ENCODE assay signal across 8 cellular contexts in the genomic region with DNA sequence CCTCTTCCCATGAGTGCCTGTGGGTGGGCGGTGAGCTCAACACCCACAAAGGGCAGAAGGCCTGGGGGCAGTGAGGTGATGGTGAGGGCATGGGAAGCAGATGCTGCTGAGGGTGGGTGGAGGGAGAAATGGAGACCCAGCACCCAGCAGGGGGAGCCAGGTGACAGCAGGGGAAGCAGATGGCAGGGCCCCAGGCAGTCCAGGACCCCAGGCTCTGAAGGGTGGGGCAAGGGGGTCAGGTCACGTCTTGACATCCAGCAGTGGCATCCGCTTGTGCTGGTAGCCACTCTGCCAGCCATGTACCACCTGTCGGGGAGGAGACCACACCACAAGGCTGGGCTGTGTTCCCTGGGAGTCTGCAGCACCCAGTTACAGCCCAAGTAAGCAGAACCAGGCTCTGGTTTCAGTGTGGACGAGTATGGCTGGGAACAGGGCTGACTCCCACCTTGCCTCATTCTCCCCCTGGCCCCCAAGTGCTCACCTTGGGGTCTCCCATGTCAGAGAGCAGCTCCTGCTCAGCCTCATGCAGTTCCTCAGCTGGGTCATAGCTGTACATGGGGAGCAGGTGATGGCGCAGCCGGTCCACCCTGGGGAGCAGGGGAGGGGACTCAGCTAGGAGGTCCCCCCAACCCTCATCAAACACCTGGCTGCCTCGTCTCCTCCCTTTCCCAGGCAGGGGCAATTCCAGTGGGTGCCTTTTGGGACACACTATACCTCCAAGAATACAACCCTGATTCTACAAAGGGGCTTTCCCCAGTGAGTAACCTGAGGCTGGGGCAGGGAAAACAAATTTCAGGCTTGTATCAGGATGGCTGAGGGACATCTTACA. TPM values are rescaled to one million over a fixed set of nuclear protein-coding genes. Genes with fewer than 3 reads are reported as not detected.
A peak's percentile ranks its signal among the peaks of the same experiment; 100 is the strongest.
DNase-seq lines count a peak whose midpoint lies in the region; ATAC-seq and TF ChIP-seq lines count a peak whose summit lies in the region.

No MANE protein-coding gene starts in this region.

- CTCF ChIA-PET in activated CD4-positive, alpha-beta T cell treated with anti-CD3 and anti-CD28 coated beads for 36 hours (lab: Charles Lee): interaction anchor here (0.6 to 5.1 kb wide), 3 partner anchors 50 to 715 kb away, joined by 3 to 34 read pairs (median 11); no protein-coding TSS in a partner anchor

- no peaks in the 10 kb centered on the region for H3K4me1 ChIP-seq in smooth muscle cell (ENCODE audit: low read depth)

- H3K9me3 ChIP-seq in smooth muscle cell (replicated peaks; ENCODE audit: low read depth): no peaks in the 10 kb centered on the region

- H3K36me3 Mint-ChIP-seq in activated CD4-positive, alpha-beta T cell treated with anti-CD3 and anti-CD28 coated beads for 36 hours (ENCODE audit: low read depth): peaks cover 40% of the 10 kb centered on the region

- peak; percentile 38 for TF ChIP-seq CTCF in smooth muscle cell (IDR thresholded peaks at IDR 0.05; ENCODE audit: borderline replicate concordance, insufficient read depth, poor library complexity, severe bottlenecking)

- ATAC-seq in activated CD4-positive, alpha-beta T cell treated with anti-CD3 and anti-CD28 coated beads for 36 hours: peak; percentile 8
- ATAC-seq in HG03469 (IDR thresholded peaks at IDR 0.05; ENCODE audit: unreplicated experiment) (no peak), GM19452 (IDR thresholded peaks at IDR 0.05; ENCODE audit: unreplicated experiment) (no peak)

- peaks cover 64% of the 10 kb centered on the region for H3K4me1 Mint-ChIP-seq in activated CD4-positive, alpha-beta T cell treated with anti-CD3 and anti-CD28 coated beads for 36 hours

- H3K4me3 ChIP-seq in smooth muscle cell: no peak overlapping the region

- H3K36me3 ChIP-seq in smooth muscle cell (ENCODE audit: low read depth): no peaks in the 10 kb centered on the region

- no peak overlapping the region for H3K9ac ChIP-seq in smooth muscle cell (ENCODE audit: low read depth)

- H4K20me1 ChIP-seq in smooth muscle cell (ENCODE audit: low read depth): no peaks in the 10 kb centered on the region

- intact Hi-C loops in activated CD4-positive, alpha-beta T cell treated with anti-CD3 and anti-CD28 coated beads for 36 hours (cut with DNase I, micrococcal nuclease): loop anchor here in 1 of 2 experiments (5.0 kb wide), 1 partner anchor 171 kb away; no protein-coding TSS in a partner anchor

- H3F3A ChIP-seq in smooth muscle cell (ENCODE audit: low read depth): peaks cover 9% of the 10 kb centered on the region

- peak overlapping the region; percentile 80 for H3K27ac Mint-ChIP-seq in activated CD4-positive, alpha-beta T cell treated with anti-CD3 and anti-CD28 coated beads for 36 hours

- H3K9me3 Mint-ChIP-seq in activated CD4-positive, alpha-beta T cell treated with anti-CD3 and anti-CD28 coated beads for 36 hours (ENCODE audit: low read depth): no peaks in the 10 kb centered on the region

- H3K27me3 Mint-ChIP-seq in activated CD4-positive, alpha-beta T cell treated with anti-CD3 and anti-CD28 coated beads for 36 hours: no peaks in the 10 kb centered on the region

- DNase-seq in activated CD4-positive, alpha-beta T cell treated with anti-CD3 and anti-CD28 coated beads for 36 hours: peak; percentile 78
- DNase-seq in activated CD4-positive, alpha-beta T cell treated with anti-CD3 and anti-CD28 coated beads for 1 hour: no peak
- DNase-seq in NCI-H1105 treated with DMSO at 0.1 percent for 48 hours (lab: John Stamatoyannopoulos, UW) (peak; percentile 41), epithelial cell of prostate (ENCODE audit: low read depth, low spot score) (no peak), smooth muscle cell (lab: John Stamatoyannopoulos, UW; ENCODE audit: unreplicated experiment) (no peak)
- peak; percentile 46 to 50 for DNase-seq in activated CD4-positive, alpha-beta T cell treated with anti-CD3 and anti-CD28 coated beads, Interleukin-2, amount 50 U/mL, for 4 hours

- 72% methylated on average over 8 of the region's 8 CpGs for WGBS in smooth muscle cell (ENCODE audit: low lambda C conversion rate)

- no peak overlapping the region for H3K4me2 ChIP-seq in smooth muscle cell

- POLR2A ChIA-PET in activated CD4-positive, alpha-beta T cell treated with anti-CD3 and anti-CD28 coated beads for 36 hours (lab: Charles Lee): no interaction called here

- H3K27ac ChIP-seq in epithelial cell of prostate: peak overlapping the region; percentile 93
- H3K27ac ChIP-seq in smooth muscle cell (ENCODE audit: low read depth): no peak overlapping the region

- H3K4me3 Mint-ChIP-seq in activated CD4-positive, alpha-beta T cell treated with anti-CD3 and anti-CD28 coated beads for 36 hours: peak overlapping the region; percentile 15

- H3K27me3 ChIP-seq in smooth muscle cell (ENCODE audit: low read depth): no peaks in the 10 kb centered on the region

- H2AFZ ChIP-seq in smooth muscle cell (ENCODE audit: low read depth): no peak overlapping the region

- no peaks in the 10 kb centered on the region for H3K79me2 ChIP-seq in smooth muscle cell (ENCODE audit: low read depth)

RNA-seq across cellular contexts. Expression of a gene that starts 2.0 kb away (rescaled TPM):
- 10 to 100 TPM; 15.8 to 16.3 TPM for total RNA-seq in activated CD4-positive, alpha-beta T cell treated with anti-CD3 and anti-CD28 coated beads for 36 hours
- 13.6 and 29.7 TPM in 2 replicates for total RNA-seq in smooth muscle cell
- polyA plus RNA-seq in smooth muscle cell: 29.2 and 33.4 TPM in 2 replicates

RNA-seq across cellular contexts. Expression of a gene that starts 10.1 kb away (rescaled TPM):
- 100 to 1,000 TPM; 569 to 649 TPM for total RNA-seq in activated CD4-positive, alpha-beta T cell treated with anti-CD3 and anti-CD28 coated beads for 36 hours
- total RNA-seq in smooth muscle cell: 35.2 and 41.8 TPM in 2 replicates
- polyA plus RNA-seq in smooth muscle cell: 69.9 and 105 TPM in 2 replicates

Comparison
In these comparisons a context has a peak if more than half of its experiments do, and no peak if none do; other contexts are left out.
1. DNase-seq: peak in activated CD4-positive, alpha-beta T cell treated with anti-CD3 and anti-CD28 coated beads for 36 hours (single experiment), NCI-H1105 treated with DMSO at 0.1 percent for 48 hours (single experiment) and activated CD4-positive, alpha-beta T cell treated with anti-CD3 and anti-CD28 coated beads, Interleukin-2, amount 50 U/mL, for 4 hours (2 of 2); none in activated CD4-positive, alpha-beta T cell treated with anti-CD3 and anti-CD28 coated beads for 1 hour (single experiment), epithelial cell of prostate (single experiment) and smooth muscle cell (single experiment).
2. RNA of a gene that starts 10.1 kb away (total RNA-seq): 569 to 649 TPM in activated CD4-positive, alpha-beta T cell treated with anti-CD3 and anti-CD28 coated beads for 36 hours; 35.2 to 41.8 TPM in smooth muscle cell; every median in the first group is over 10 times any median in the second.